Comparison of ENCODE assay signal across 14 cellular contexts in genomic region chr16:81140930-81141780, GRCh38. TPM values are rescaled to one million over a fixed set of nuclear protein-coding genes. Genes with fewer than 3 reads are reported as not detected.
DNase-seq lines count a peak whose midpoint lies in the region; TF ChIP-seq lines count a peak whose summit lies in the region.
"Had no signal": no experiment of that assay in that cellular context is flagged by ENCODE, and none has a peak within 500 bp of the region (broad histone marks: within the 10 kb centered on the region; RNA-seq: fewer than 3 reads in every experiment).

No MANE protein-coding gene starts in this region.

- 78% methylated on average over 21 of the region's 21 CpGs for WGBS in hepatocyte (ENCODE audit: low lambda C conversion rate, missing lambda C conversion rate)

- H3K4me3 ChIP-seq in A673 (ENCODE audit: low read depth, low read length, poor library complexity, severe bottlenecking) (no peak overlapping the region), GM06990 (replicated peaks; ENCODE audit: low read depth, low read length) (no peak overlapping the region), PC-9 (no peak overlapping the region), hepatocyte (no peak overlapping the region)
- H3K4me3 ChIP-seq: coronary artery, transverse colon had no signal

- intact Hi-C loops in A673 (cut with micrococcal nuclease; ENCODE audit: unreplicated experiment) (no loop called here), PC-9 (cut with micrococcal nuclease; ENCODE audit: unreplicated experiment) (loop anchor here (5.0 kb wide), 1 partner anchor 104 kb away; the partner anchor contains the start of gene ATMIN)

- TF ChIP-seq CTCF in A673 (conservative IDR thresholded peaks at IDR 0.05; ENCODE audit: low read depth, low read length): peak; percentile 28; the same call in 1 of the 2 replicates
- TF ChIP-seq CTCF in GM06990 (IDR thresholded peaks at IDR 0.05; ENCODE audit: insufficient read depth, low read length, poor library complexity, severe bottlenecking): peak; percentile 23
- TF ChIP-seq CTCF in PC-9 (conservative IDR thresholded peaks at IDR 0.05): peak; percentile 58
- TF ChIP-seq CTCF in hepatocyte (IDR thresholded peaks at IDR 0.05; ENCODE audit: poor library complexity): no peak

- H2AFZ ChIP-seq in PC-9 (no peak overlapping the region), hepatocyte (no peak overlapping the region)
- H2AFZ ChIP-seq: parathyroid adenoma had no signal

- peaks cover 33% of the 10 kb centered on the region for H3F3A ChIP-seq in PC-9 (ENCODE audit: insufficient read depth, low read depth)

- DNase-seq in A673 (ENCODE audit: low spot score) (no peak), GM06990 (ENCODE audit: extremely low read depth, insufficient read length) (no peak), PC-9 (peak in 1 of 2 experiments; percentile 19), iPS DF 19.7 (ENCODE audit: low read depth, low spot score) (peak; percentile 56), putamen (ENCODE audit: low spot score) (no peak), hepatic stellate cell (ENCODE audit: low spot score) (no peak), hepatocyte (ENCODE audit: low spot score) (no peak), UCSD-AML1 (lab: John Stamatoyannopoulos, UW; ENCODE audit: unreplicated experiment) (no peak)
- DNase-seq: DMS153, NCI-H2081 treated with DMSO at 0.1 percent for 48 hours, SW 1271, transverse colon had no signal

- H4K20me1 ChIP-seq in PC-9 (ENCODE audit: insufficient read depth) (no peaks in the 10 kb centered on the region), hepatocyte (ENCODE audit: insufficient read depth, poor library complexity, severe bottlenecking) (no peaks in the 10 kb centered on the region)

- CTCF ChIA-PET in A673 (lab: Charles Lee) (no interaction called here), PC-9 (lab: Charles Lee) (interaction anchor here (0.5 to 0.8 kb wide), 5 partner anchors 27 to 262 kb away, joined by 3 to 5 read pairs (median 4); no protein-coding TSS in a partner anchor)

- H3K9me2 ChIP-seq in PC-9 (ENCODE audit: insufficient read depth): no peaks in the 10 kb centered on the region
- no peaks in the 10 kb centered on the region for H3K9me2 ChIP-seq in hepatocyte (replicated peaks; ENCODE audit: insufficient read depth)

- H3K27ac ChIP-seq in A673 (ENCODE audit: low read depth, low read length, poor library complexity, severe bottlenecking): no peak overlapping the region
- peak overlapping the region; percentile 98 for H3K27ac ChIP-seq in PC-9
- no peak overlapping the region for H3K27ac ChIP-seq in hepatocyte
- H3K27ac ChIP-seq: coronary artery, parathyroid adenoma, transverse colon had no signal

- POLR2A ChIA-PET in A673 (lab: Charles Lee; ENCODE audit: low non-redundant PET): interaction anchor here (0.6 kb wide), 1 partner anchor 52 kb away, joined by 6 read pairs; no protein-coding TSS in a partner anchor
- POLR2A ChIA-PET in PC-9 (lab: Charles Lee; ENCODE audit: unreplicated experiment): no interaction called here

- H3K36me3 ChIP-seq in A673 (ENCODE audit: insufficient read depth, low read length, poor library complexity, severe bottlenecking) (no peaks in the 10 kb centered on the region), GM06990 (ENCODE audit: control insufficient read depth, insufficient read depth, low read length) (no peaks in the 10 kb centered on the region), PC-9 (ENCODE audit: low read depth) (no peaks in the 10 kb centered on the region), hepatocyte (replicated peaks; ENCODE audit: insufficient read depth, low read depth) (no peaks in the 10 kb centered on the region)
- H3K36me3 ChIP-seq: transverse colon had no signal

- no peak overlapping the region for H3K4me2 ChIP-seq in PC-9
- H3K4me2 ChIP-seq in hepatocyte: no peak overlapping the region

- H3K9me3 ChIP-seq in A673 (ENCODE audit: low read depth, low read length, poor library complexity, severe bottlenecking) (no peaks in the 10 kb centered on the region), PC-9 (ENCODE audit: insufficient read depth, low read depth) (no peaks in the 10 kb centered on the region), hepatocyte (ENCODE audit: low read depth) (no peaks in the 10 kb centered on the region)
- H3K9me3 ChIP-seq: transverse colon had no signal

- H3K27me3 ChIP-seq in A673 (replicated peaks; ENCODE audit: insufficient read depth, low read depth, low read length, poor library complexity): no peaks in the 10 kb centered on the region
- H3K27me3 ChIP-seq in GM06990 (replicated peaks; ENCODE audit: control insufficient read depth, insufficient read depth, low read length): no peaks in the 10 kb centered on the region
- no peaks in the 10 kb centered on the region for H3K27me3 ChIP-seq in PC-9 (ENCODE audit: insufficient read depth, low read depth)
- no peaks in the 10 kb centered on the region for H3K27me3 ChIP-seq in hepatocyte
- H3K27me3 ChIP-seq: transverse colon had no signal

- BruUV-seq in A673 (replicated peaks; lab: Mats Ljungman, UMichigan) (no TSS peak), PC-9 (replicated peaks; lab: Mats Ljungman, UMichigan) (no TSS peak)

- peaks cover 3% of the 10 kb centered on the region for H3K4me1 ChIP-seq in A673 (ENCODE audit: insufficient read depth, low read length, poor library complexity, severe bottlenecking)
- peaks cover 58% of the 10 kb centered on the region for H3K4me1 ChIP-seq in PC-9 (replicated peaks; ENCODE audit: insufficient read depth)
- peaks cover 10% of the 10 kb centered on the region for H3K4me1 ChIP-seq in hepatocyte (ENCODE audit: insufficient read depth)
- H3K4me1 ChIP-seq: parathyroid adenoma, transverse colon had no signal

- no peaks in the 10 kb centered on the region for H3K79me2 ChIP-seq in PC-9 (ENCODE audit: low read depth)
- no peaks in the 10 kb centered on the region for H3K79me2 ChIP-seq in hepatocyte
- H3K79me2 ChIP-seq: parathyroid adenoma had no signal

RNA-seq across cellular contexts. Expression of gene GCSH, which starts 45.0 kb away (rescaled TPM):
- total RNA-seq in A673 (2021) (61.4 and 65.8 TPM in 2 replicates), PC-9 (2021) (51.7 and 71.1 TPM in 2 replicates), hepatocyte (44.3 and 53.6 TPM in 2 replicates)
- 71.7 and 83.1 TPM in 2 replicates for polyA plus RNA-seq in hepatocyte
